Comparison of ENCODE assay signal across 10 cellular contexts in the genomic region with DNA sequence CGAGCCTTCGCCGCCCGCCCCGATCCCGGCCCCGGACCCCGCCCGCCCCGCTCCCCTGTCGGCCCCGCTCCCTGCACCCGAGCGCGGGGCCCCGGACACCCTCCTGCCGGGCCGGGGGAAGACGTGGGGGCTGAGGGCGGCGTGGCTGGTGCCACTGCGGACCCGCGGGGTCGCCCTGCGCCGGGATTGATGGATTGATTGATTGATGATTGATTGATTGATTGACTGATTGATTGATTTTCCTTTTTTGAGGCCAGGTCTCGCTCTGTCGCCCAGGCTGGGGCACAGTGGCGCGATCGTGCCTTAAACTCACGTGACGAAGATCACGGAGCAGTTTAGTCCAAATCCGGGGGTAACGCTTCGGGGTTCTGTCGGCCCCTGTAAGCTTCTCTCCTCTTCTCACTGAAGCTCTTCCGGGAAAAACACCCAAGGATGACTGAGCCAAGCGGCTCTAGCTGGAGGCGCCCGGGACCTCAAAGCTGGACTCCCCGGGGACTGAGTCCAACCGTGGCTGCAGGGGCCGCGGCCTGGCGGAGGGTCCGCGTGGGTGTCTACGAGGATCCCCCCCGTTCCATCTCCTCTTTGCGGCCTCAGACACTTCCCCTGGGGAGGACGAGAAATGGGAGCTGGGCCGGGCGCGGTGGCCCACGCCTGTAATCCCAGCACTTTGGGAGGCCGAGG. TPM values are rescaled to one million over a fixed set of nuclear protein-coding genes. Genes with fewer than 3 reads are reported as not detected.
DNase-seq lines count a peak whose midpoint lies in the region; ATAC-seq, FAIRE-seq and TF ChIP-seq lines count a peak whose summit lies in the region.
"Had no signal": no experiment of that assay in that cellular context is flagged by ENCODE, and none has a peak within 500 bp of the region (broad histone marks: within the 10 kb centered on the region; RNA-seq: fewer than 3 reads in every experiment).

No MANE protein-coding gene starts in this region.

- no peak overlapping the region for H3K4ac ChIP-seq in H1 (replicated peaks; ENCODE audit: insufficient read length, low read depth, low read length)

- intact Hi-C loops in psoas muscle (cut with DNase I): no loop called here

- no peak overlapping the region; the same call in none of the 2 replicates for H4K8ac ChIP-seq in H1 (ENCODE audit: extremely low read depth, insufficient read depth, low read length)

- no peak overlapping the region for H2BK5ac ChIP-seq in H1 (ENCODE audit: low read depth, low read length)

- H2BK20ac ChIP-seq in H1 (ENCODE audit: low read length): no peak overlapping the region

- no peaks in the 10 kb centered on the region for H3K9me2 ChIP-seq in MM.1S (replicated peaks; ENCODE audit: insufficient read depth, low read length)

- no peak overlapping the region for H3K18ac ChIP-seq in H1 (ENCODE audit: extremely low read depth, low read length)

- H4K20me1 ChIP-seq in MM.1S (ENCODE audit: insufficient read depth, low read length) (no peaks in the 10 kb centered on the region), H1 (replicated peaks in 1 of 2; ENCODE audit: control insufficient read depth in 1 of 2, insufficient read depth in 2 of 2, low read length in 2 of 2) (peaks cover 0 to 7% of the 10 kb centered on the region in 2 experiments)

- no peak overlapping the region for H4K91ac ChIP-seq in H1 (replicated peaks; ENCODE audit: insufficient read length, low read length)

- no peaks in the 10 kb centered on the region for H3K79me2 ChIP-seq in MM.1S (ENCODE audit: low read length)
- H3K79me2 ChIP-seq in H1 (ENCODE audit: control insufficient read depth in 1 of 2, insufficient read depth in 2 of 2, low read length in 2 of 2): peaks cover 0 to 3% of the 10 kb centered on the region in 2 experiments; a peak in 1 of 4 replicates

- ATAC-seq in psoas muscle (peak in 2 of 4 donors; percentile 6 to 17), HG03469 (IDR thresholded peaks at IDR 0.05; ENCODE audit: unreplicated experiment) (no peak), HG02678 (IDR thresholded peaks at IDR 0.05; ENCODE audit: unreplicated experiment) (no peak)

- no peak overlapping the region for H2AFZ ChIP-seq in MM.1S (ENCODE audit: low read length)
- no peak overlapping the region for H2AFZ ChIP-seq in H1 (ENCODE audit: low read length)

- H2BK15ac ChIP-seq in H1 (ENCODE audit: low read length): no peak overlapping the region

- CTCF ChIA-PET in H1 (lab: Charles Lee; ENCODE audit: partially characterized antibody): no interaction called here

- H3K9me3 ChIP-seq in MM.1S (replicated peaks; ENCODE audit: insufficient read depth, low read length) (no peaks in the 10 kb centered on the region), H1 (ENCODE audit: insufficient read depth in 2 of 2, low read depth in 1 of 2, low read length in 1 of 2) (peaks cover 0 to 3% of the 10 kb centered on the region in 2 experiments; a peak in 1 of 4 replicates), psoas muscle (no peaks in the 10 kb centered on the region)

- H3K4me1 ChIP-seq in MM.1S (ENCODE audit: low read length): no peaks in the 10 kb centered on the region
- H3K4me1 ChIP-seq in H1 (replicated peaks in 1 of 4; ENCODE audit: control insufficient read depth in 3 of 4, insufficient read depth in 4 of 4, low read length in 3 of 4): peaks cover 0 to 4% (median 0%) of the 10 kb centered on the region in 4 experiments; a peak in 3 of 7 replicates
- no peaks in the 10 kb centered on the region for H3K4me1 ChIP-seq in psoas muscle

- H3K27ac ChIP-seq in MM.1S (ENCODE audit: low read length) (no peak overlapping the region), H1 (ENCODE audit: low read depth, low read length) (no peak overlapping the region), psoas muscle (no peak overlapping the region)

- no peak for FAIRE-seq in H1 (lab: Jason Lieb, UNC)

- no peak for TF ChIP-seq POLR2A in H1 (IDR thresholded peaks at IDR 0.05; ENCODE audit: control extremely low read depth in 1 of 2, low read depth in 2 of 2, low read length in 2 of 2)

- no peak overlapping the region for H2BK12ac ChIP-seq in H1 (ENCODE audit: low read depth, low read length)

- no peak for TF ChIP-seq RAD21 in H1 (IDR thresholded peaks at IDR 0.05 in 1 of 2, conservative IDR thresholded peaks at IDR 0.05 in 1 of 2; ENCODE audit: low read depth in 2 of 2, low read length in 2 of 2)

- H3K36me3 ChIP-seq in MM.1S (replicated peaks; ENCODE audit: insufficient read depth, low read length) (no peaks in the 10 kb centered on the region), H1 (ENCODE audit: control insufficient read depth in 2 of 4, insufficient read depth in 4 of 4, low read length in 3 of 4) (peaks cover 0 to 11% (median 0%) of the 10 kb centered on the region in 4 experiments; a peak in 1 of 8 replicates), psoas muscle (ENCODE audit: insufficient read depth in 1 of 2, low read depth in 1 of 2) (no peaks in the 10 kb centered on the region)

- POLR2A ChIA-PET in H1 (lab: Charles Lee; ENCODE audit: partially characterized antibody): no interaction called here

- H4K5ac ChIP-seq in H1 (ENCODE audit: insufficient read length, low read depth, low read length): no peak overlapping the region

- no peak overlapping the region for H3K9ac ChIP-seq in MM.1S (ENCODE audit: low read length)
- no peak overlapping the region for H3K9ac ChIP-seq in H1 (replicated peaks in 1 of 4; ENCODE audit: extremely low read depth in 1 of 4, low read depth in 3 of 4, low read length in 3 of 4)

- H3K4me2 ChIP-seq in MM.1S (ENCODE audit: low read depth, low read length) (0 out of 2 replicates have a peak overlapping the region, but pooled peaks have one; percentile 32), H1 (ENCODE audit: insufficient read depth in 1 of 2, low read depth in 2 of 2, low read length in 2 of 2) (peak overlapping the region; percentile 54 to 59)

- WGBS in H1 (ENCODE audit: extremely low coverage in 1 of 2, insufficient coverage in 1 of 2, insufficient read length in 1 of 2, insufficient replicate concordance in 2 of 2, low coverage in 1 of 2, low lambda C conversion rate in 2 of 2, missing lambda C conversion rate in 1 of 2), 2 experiments: 67% methylated on average over 17 of the region's 59 CpGs; no CpG with 5 or more reads in 1 of the 2 experiments
- WGBS in psoas muscle, 3 donors: 16 to 25% (median 20%) methylated on average over 41 to 59 of the region's 59 CpGs

- DNase-seq in Daoy (ENCODE audit: low read depth): peak; percentile 32
- no peak for DNase-seq in MM.1S
- no peak for DNase-seq in H1 (ENCODE audit: low read depth in 1 of 2, low spot score in 2 of 2)
- no peak for DNase-seq in psoas muscle
- DNase-seq in NCI-H2029 treated with DMSO at 0.1 percent for 48 hours (lab: John Stamatoyannopoulos, UW): no peak
- no peak for DNase-seq in cortex of kidney (lab: John Stamatoyannopoulos, UW)
- DNase-seq: erythroblast had no signal

- H3K79me1 ChIP-seq in H1 (ENCODE audit: low read depth, low read length): no peaks in the 10 kb centered on the region

- H3K56ac ChIP-seq in H1 (replicated peaks; ENCODE audit: insufficient read length, low read depth, low read length): no peak overlapping the region

- H3K23me2 ChIP-seq in H1 (ENCODE audit: low read depth, low read length): peaks cover 3% of the 10 kb centered on the region

- no peak overlapping the region for H2BK120ac ChIP-seq in H1 (replicated peaks; ENCODE audit: low read depth, low read length)

- no peak for TF ChIP-seq EP300 in H1 (IDR thresholded peaks at IDR 0.05; ENCODE audit: borderline replicate concordance in 1 of 2, low read depth in 2 of 2, low read length in 2 of 2)

- H3K27me3 ChIP-seq in MM.1S (replicated peaks; ENCODE audit: insufficient read depth, low read length) (peaks cover 83% of the 10 kb centered on the region), H1 (replicated peaks in 1 of 4; ENCODE audit: control insufficient read depth in 3 of 4, extremely low read depth in 1 of 4, insufficient read depth in 3 of 4, low read length in 3 of 4) (peaks cover 47 to 61% (median 57%) of the 10 kb centered on the region in 4 experiments), psoas muscle (ENCODE audit: insufficient read depth in 3 of 3, low read length in 2 of 3) (peaks cover 0 to 70% (median 26%) of the 10 kb centered on the region in 3 donors)

- H3K4me3 ChIP-seq in MM.1S (ENCODE audit: low read length) (no peak overlapping the region), H1 (ENCODE audit: extremely low read depth in 1 of 4, insufficient read depth in 2 of 4, low read depth in 3 of 4, low read length in 4 of 4) (peak overlapping the region in 3 of 4 experiments; percentile 8 to 65 (median 38); a peak in 4 of 8 replicates), psoas muscle (peak overlapping the region; percentile 60)

- no peaks in the 10 kb centered on the region for H3F3A ChIP-seq in MM.1S (ENCODE audit: insufficient read depth, low read length)

- TF ChIP-seq CTCF in MM.1S (IDR thresholded peaks at IDR 0.05; ENCODE audit: low read length) (no peak), H1 (IDR thresholded peaks at IDR 0.05; ENCODE audit: control extremely low read depth in 1 of 3, insufficient read depth in 1 of 3, low read depth in 1 of 3, low read length in 3 of 3) (no peak), psoas muscle (IDR thresholded peaks at IDR 0.05) (no peak)

- no peak overlapping the region for H3K14ac ChIP-seq in H1 (ENCODE audit: insufficient read length)

- no peak overlapping the region for H2AK5ac ChIP-seq in H1 (ENCODE audit: low read depth, low read length)

- no peak overlapping the region for H3K23ac ChIP-seq in H1 (ENCODE audit: insufficient read length)

RNA-seq across cellular contexts. Expression of a gene that starts 40.2 kb away (rescaled TPM):
- not detected in 2 replicates for total RNA-seq in Daoy (2014; rRNA removed; shearing (Covaris generic))
- 0.34 TPM in 1 of 2 replicates, not detected in the other for total RNA-seq in H1 (2021; fragmentation: NEBNext Ultra II Directional; extraction: Animal tissue kit (Norgen Biotek cat#: 25700))
- 0.29 and 0.36 TPM in 2 replicates for polyA plus RNA-seq in H1 (2011; rRNA removed)
- polyA plus RNA-seq in H1 (2011; cell fraction: cytosol; rRNA removed): 0.67 TPM
- 0.76 TPM for polyA plus RNA-seq in H1 (2011; cell fraction: nucleus; rRNA removed)
- polyA plus RNA-seq in H1 (2012, experiment 1 of 2): 0.25 to 0.66 TPM (median 0.49 TPM) in 4 replicates
- not detected for polyA plus RNA-seq in H1 (2012, experiment 2 of 2)
- 0.06 TPM for polyA plus RNA-seq in H1 (2013, experiment 1 of 2)
- not detected for polyA plus RNA-seq in H1 (2013, experiment 2 of 2)
- not detected in 2 replicates for polyA minus RNA-seq in H1 (2011; rRNA and poly(A)+ RNA removed)
- 1.8 TPM for polyA minus RNA-seq in H1 (2011; cell fraction: cytosol; rRNA and poly(A)+ RNA removed)
- polyA minus RNA-seq in H1 (2011; cell fraction: nucleus; rRNA and poly(A)+ RNA removed): not detected
- not detected for total RNA-seq in psoas muscle
- polyA plus RNA-seq in psoas muscle: not detected
- total RNA-seq: HT1080 had no signal

RNA-seq across cellular contexts. Expression of a gene that starts 49.4 kb away (rescaled TPM):
- not detected in 2 replicates for total RNA-seq in Daoy (2014; rRNA removed; shearing (Covaris generic))
- total RNA-seq in H1 (2021; fragmentation: NEBNext Ultra II Directional; extraction: Animal tissue kit (Norgen Biotek cat#: 25700)): not detected in 2 replicates
- polyA plus RNA-seq in H1 (2011; rRNA removed) (0.08 TPM in 1 of 2 replicates, not detected in the other), psoas muscle (1 to 10 TPM in 1 of 3 donors, under 1 TPM in 2; 0.36 to 1.3 (median 0.93) TPM)
- polyA plus RNA-seq in H1 (2011; cell fraction: cytosol; rRNA removed): 0.03 TPM
- polyA plus RNA-seq in H1 (2011; cell fraction: nucleus; rRNA removed): 0.03 TPM
- polyA plus RNA-seq in H1 (2012, experiment 1 of 2): not detected in 4 replicates
- not detected for polyA plus RNA-seq in H1 (2012, experiment 2 of 2)
- not detected for polyA plus RNA-seq in H1 (2013, experiment 1 of 2)
- not detected for polyA plus RNA-seq in H1 (2013, experiment 2 of 2)
- polyA minus RNA-seq in H1 (2011; rRNA and poly(A)+ RNA removed): not detected in 2 replicates
- not detected for polyA minus RNA-seq in H1 (2011; cell fraction: cytosol; rRNA and poly(A)+ RNA removed)
- not detected for polyA minus RNA-seq in H1 (2011; cell fraction: nucleus; rRNA and poly(A)+ RNA removed)
- total RNA-seq in psoas muscle: under 1 TPM; 0.28 to 0.69 (median 0.38) TPM
- total RNA-seq: HT1080 had no signal

RNA-seq across cellular contexts. Expression of a gene that starts 50.2 kb away (rescaled TPM):
- total RNA-seq in Daoy (2014; rRNA removed; shearing (Covaris generic)): 40.1 and 57.4 TPM in 2 replicates
- total RNA-seq in H1 (2021; fragmentation: NEBNext Ultra II Directional; extraction: Animal tissue kit (Norgen Biotek cat#: 25700)): 41.4 and 44.8 TPM in 2 replicates
- polyA plus RNA-seq in H1 (2011; rRNA removed): 47.2 and 68.0 TPM in 2 replicates
- 42.5 TPM for polyA plus RNA-seq in H1 (2011; cell fraction: cytosol; rRNA removed)
- 102 TPM for polyA plus RNA-seq in H1 (2011; cell fraction: nucleus; rRNA removed)
- 25.2 to 40.6 TPM (median 35.7 TPM) in 4 replicates for polyA plus RNA-seq in H1 (2012, experiment 1 of 2)
- polyA plus RNA-seq in H1 (2012, experiment 2 of 2): 13.2 TPM
- polyA plus RNA-seq in H1 (2013, experiment 1 of 2): 21.3 TPM
- 20.9 TPM for polyA plus RNA-seq in H1 (2013, experiment 2 of 2)
- polyA minus RNA-seq in H1 (2011; rRNA and poly(A)+ RNA removed): 25.8 and 37.2 TPM in 2 replicates
- 27.9 TPM for polyA minus RNA-seq in H1 (2011; cell fraction: cytosol; rRNA and poly(A)+ RNA removed)
- polyA minus RNA-seq in H1 (2011; cell fraction: nucleus; rRNA and poly(A)+ RNA removed): 34.7 TPM
- 10 to 100 TPM in 3 of 4 donors, 1 to 10 TPM in 1; 9.8 to 25.4 (median 16.2) TPM for total RNA-seq in psoas muscle
- polyA plus RNA-seq in psoas muscle: 1 to 10 TPM; 5.8 to 8.5 (median 8.1) TPM
